In genomic region chr7:112938895-112939588, GRCh38 we compare ENCODE assay signal across 8 cellular contexts.
DNase-seq lines count a peak whose midpoint lies in the region; ATAC-seq and TF ChIP-seq lines count a peak whose summit lies in the region.

No MANE protein-coding gene starts in this region.

- H3K27ac ChIP-seq in HUES48 (ENCODE audit: low read depth, low read length) (peak overlapping the region; percentile 90), VCaP (peak overlapping the region; percentile 80), lower lobe of right lung (peak overlapping the region; percentile 69)

- no peaks in the 10 kb centered on the region for H3K27me3 ChIP-seq in HUES48 (ENCODE audit: control insufficient read depth, insufficient read depth, low read length)
- H3K27me3 ChIP-seq in lower lobe of right lung (ENCODE audit: low read depth), result no peaks in the 10 kb centered on the region

- intact Hi-C loops in lower lobe of right lung (cut with DNase I), result no loop called here

- peak overlapping the region; percentile 82 for H3K4me3 ChIP-seq in HUES48 (ENCODE audit: low read depth, low read length)
- peak overlapping the region; percentile 86 for H3K4me3 ChIP-seq in lower lobe of right lung

- peak; percentile 35 to 40 for ATAC-seq in lower lobe of right lung

- peak; percentile 46 for DNase-seq in SIG-M5 treated with dmso at 0.1 percent for 504 hours (lab: John Stamatoyannopoulos, UW; ENCODE audit: unreplicated experiment)
- no peak for DNase-seq in SIG-M5 (lab: John Stamatoyannopoulos, UW)
- peak; percentile 37 for DNase-seq in effector CD8-positive, alpha-beta T cell (lab: John Stamatoyannopoulos, UW)
- peak; percentile 55 for DNase-seq in lower lobe of right lung
- DNase-seq in stimulated activated CD8-positive, alpha-beta memory T cell treated with anti-CD3 and anti-CD28 coated beads, Interleukin-15, amount 100 ng/mL, for 24 hours (ENCODE audit: low read depth), result peak; percentile 6
- no peak for DNase-seq in NCI-H2107 (lab: John Stamatoyannopoulos, UW)

- H3K9ac ChIP-seq in HUES48 (ENCODE audit: low read depth, low read length), result peak overlapping the region; percentile 59; the same call in 1 of the 2 replicates

- peaks cover 12% of the 10 kb centered on the region for H3K4me1 ChIP-seq in HUES48 (ENCODE audit: control insufficient read depth, insufficient read depth, low read length)
- peaks cover 25% of the 10 kb centered on the region for H3K4me1 ChIP-seq in lower lobe of right lung

- H3K9me3 ChIP-seq in HUES48 (ENCODE audit: control insufficient read depth, insufficient read depth, low read length) (no peaks in the 10 kb centered on the region), lower lobe of right lung (no peaks in the 10 kb centered on the region)

- no peak for TF ChIP-seq CTCF in VCaP (conservative IDR thresholded peaks at IDR 0.05)
- no peak for TF ChIP-seq CTCF in lower lobe of right lung (IDR thresholded peaks at IDR 0.05)

- H3K36me3 ChIP-seq in HUES48 (ENCODE audit: control insufficient read depth, insufficient read depth, low read length) (no peaks in the 10 kb centered on the region), lower lobe of right lung (no peaks in the 10 kb centered on the region)

Comparison
In these comparisons a context has a peak if more than half of its experiments do, and no peak if none do; other contexts are left out.
1. DNase-seq: peak in SIG-M5 treated with dmso at 0.1 percent for 504 hours (single experiment), effector CD8-positive, alpha-beta T cell (single experiment), lower lobe of right lung (single experiment) and stimulated activated CD8-positive, alpha-beta memory T cell treated with anti-CD3 and anti-CD28 coated beads, Interleukin-15, amount 100 ng/mL, for 24 hours (single experiment); none in SIG-M5 (single experiment) and NCI-H2107 (single experiment).
2. Peak in every context shown above with its lines, with median percentiles within 50 percentile points of each other: H3K27ac ChIP-seq.